In genomic region chr9:133518706-133519105, GRCh38 we compare ENCODE assay signal across 1 cellular context.
TF ChIP-seq lines count a peak whose summit lies in the region.

No MANE protein-coding gene starts in this region.

TF ChIP-seq in H1, 55 proteins besides CTCF, POLR2A, EP300 and RAD21:
- no peak for TF ChIP-seq KDM1A (IDR thresholded peaks at IDR 0.05; ENCODE audit: borderline replicate concordance, low read length)
- no peak for TF ChIP-seq BCL11A (IDR thresholded peaks at IDR 0.05; ENCODE audit: low read depth in 2 of 2, low read length in 2 of 2)
- no peak for TF ChIP-seq TCF12 (IDR thresholded peaks at IDR 0.05; ENCODE audit: low read depth, low read length)
- TF ChIP-seq, protein P1, sequence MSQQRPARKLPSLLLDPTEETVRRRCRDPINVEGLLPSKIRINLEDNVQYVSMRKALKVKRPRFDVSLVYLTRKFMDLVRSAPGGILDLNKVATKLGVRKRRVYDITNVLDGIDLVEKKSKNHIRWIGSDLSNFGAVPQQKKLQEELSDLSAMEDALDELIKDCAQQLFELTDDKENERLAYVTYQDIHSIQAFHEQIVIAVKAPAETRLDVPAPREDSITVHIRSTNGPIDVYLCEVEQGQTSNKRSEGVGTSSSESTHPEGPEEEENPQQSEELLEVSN (IDR thresholded peaks at IDR 0.05) = no peak
- TF ChIP-seq SIRT6 (IDR thresholded peaks at IDR 0.05; ENCODE audit: low read length) = no peak
- no peak for TF ChIP-seq CREB1 (IDR thresholded peaks at IDR 0.05)
- TF ChIP-seq SRF (IDR thresholded peaks at IDR 0.05; ENCODE audit: low read depth, low read length) = no peak
- no peak for TF ChIP-seq ZNF274 (IDR thresholded peaks at IDR 0.05; ENCODE audit: borderline replicate concordance, extremely low read depth, low read length)
TF ChIP-seq in H1: peak in this region for 0.
